ENCODE assay signal across 15 cellular contexts in the genomic region with DNA sequence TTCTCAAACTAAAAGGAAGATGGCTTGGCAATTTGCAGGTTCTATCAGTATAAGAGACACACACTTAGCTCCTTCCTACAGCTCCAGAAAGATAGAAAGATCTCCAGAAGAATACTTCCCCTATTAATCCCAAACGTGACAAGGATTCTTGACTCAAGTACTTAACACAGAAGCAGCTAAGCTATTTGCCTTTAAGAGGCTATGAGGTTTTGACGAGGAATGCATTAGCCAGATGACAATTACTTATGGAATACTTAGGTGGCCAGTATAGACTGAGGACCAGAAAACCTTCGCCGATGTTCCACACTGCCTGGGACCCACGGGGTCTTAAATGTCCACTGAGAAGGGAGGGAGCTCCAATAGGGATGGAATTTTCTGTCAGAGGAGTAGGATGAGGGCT.
A peak's percentile ranks its signal among the peaks of the same experiment; 100 is the strongest.
DNase-seq lines count a peak whose midpoint lies in the region; ATAC-seq and TF ChIP-seq lines count a peak whose summit lies in the region.
"Had no signal": no experiment of that assay in that cellular context is flagged by ENCODE, and none has a peak within 500 bp of the region (broad histone marks: within the 10 kb centered on the region; RNA-seq: fewer than 3 reads in every experiment).

No MANE protein-coding gene starts in this region.

- no peaks in the 10 kb centered on the region for H3K27me3 ChIP-seq in left lung

- no peak overlapping the region for H3K27ac ChIP-seq in left lung
- H3K27ac ChIP-seq: GM23248 had no signal

- no peaks in the 10 kb centered on the region for H3K9me3 ChIP-seq in left lung

- no peaks in the 10 kb centered on the region for H3K4me1 Mint-ChIP-seq in activated naive CD4-positive, alpha-beta T cell treated with anti-CD3 and anti-CD28 coated beads, Interleukin-2, amount 10 ng/mL, durations not matched to agents 7 days and 5 days
- no peaks in the 10 kb centered on the region for H3K4me1 Mint-ChIP-seq in activated naive CD4-positive, alpha-beta T cell treated with anti-CD3 and anti-CD28 coated beads for 36 hours (ENCODE audit: low read depth)
- no peaks in the 10 kb centered on the region for H3K4me1 Mint-ChIP-seq in activated CD4-positive, alpha-beta T cell treated with anti-CD3 and anti-CD28 coated beads, Interleukin-2, amount 10 ng/mL, durations not matched to agents 24 days and 14 days
- H3K4me1 Mint-ChIP-seq in osteocyte (ENCODE audit: unreplicated experiment): no peaks in the 10 kb centered on the region
- H3K4me1 Mint-ChIP-seq: CD4-positive, alpha-beta memory T cell had no signal

- H3K36me3 ChIP-seq in left lung: no peaks in the 10 kb centered on the region

- no peak overlapping the region for H3K4me3 Mint-ChIP-seq in activated naive CD4-positive, alpha-beta T cell treated with anti-CD3 and anti-CD28 coated beads, Interleukin-2, amount 10 ng/mL, durations not matched to agents 7 days and 5 days
- H3K4me3 Mint-ChIP-seq in activated naive CD4-positive, alpha-beta T cell treated with anti-CD3 and anti-CD28 coated beads for 36 hours: no peak overlapping the region
- H3K4me3 Mint-ChIP-seq in activated CD4-positive, alpha-beta T cell treated with anti-CD3 and anti-CD28 coated beads, Interleukin-2, amount 10 ng/mL, durations not matched to agents 24 days and 14 days: no peak overlapping the region
- no peak overlapping the region for H3K4me3 Mint-ChIP-seq in osteocyte (ENCODE audit: unreplicated experiment)
- H3K4me3 Mint-ChIP-seq: CD4-positive, alpha-beta memory T cell had no signal

- no peaks in the 10 kb centered on the region for H3K9me3 Mint-ChIP-seq in activated naive CD4-positive, alpha-beta T cell treated with anti-CD3 and anti-CD28 coated beads, Interleukin-2, amount 10 ng/mL, durations not matched to agents 7 days and 5 days
- H3K9me3 Mint-ChIP-seq in activated naive CD4-positive, alpha-beta T cell treated with anti-CD3 and anti-CD28 coated beads for 36 hours: no peaks in the 10 kb centered on the region
- no peaks in the 10 kb centered on the region for H3K9me3 Mint-ChIP-seq in activated CD4-positive, alpha-beta T cell treated with anti-CD3 and anti-CD28 coated beads, Interleukin-2, amount 10 ng/mL, durations not matched to agents 24 days and 14 days
- H3K9me3 Mint-ChIP-seq in osteocyte (ENCODE audit: unreplicated experiment): no peaks in the 10 kb centered on the region

- H3K4me3 ChIP-seq in left lung (no peak overlapping the region), retinal pigment epithelial cell (ENCODE audit: low read length) (no peak overlapping the region)
- H3K4me3 ChIP-seq: GM23248 had no signal

- no peak for DNase-seq in activated naive CD4-positive, alpha-beta T cell treated with anti-CD3 and anti-CD28 coated beads, Interleukin-2, amount 10 ng/mL, durations not matched to agents 7 days and 5 days
- DNase-seq in activated naive CD4-positive, alpha-beta T cell treated with anti-CD3 and anti-CD28 coated beads for 36 hours: no peak
- DNase-seq in left lung (no peak), retinal pigment epithelial cell (ENCODE audit: low read depth) (peak; percentile 9), osteocyte (ENCODE audit: extremely low spot score, unreplicated experiment) (no peak)
- no peak for DNase-seq in activated CD4-positive, alpha-beta T cell treated with anti-CD3 and anti-CD28 coated beads, Interleukin-2, amount 10 ng/mL, durations not matched to agents 24 days and 14 days
- DNase-seq: C1 segment of cervical spinal cord; CD4-positive, alpha-beta memory T cell; COR-L47; DND-41; GDM1; GM23248; H7; HCEC 1CT had no signal

- no peak for TF ChIP-seq CTCF in left lung (IDR thresholded peaks at IDR 0.05)
- no peak for TF ChIP-seq CTCF in retinal pigment epithelial cell (conservative IDR thresholded peaks at IDR 0.05; ENCODE audit: low read depth, low read length)
- TF ChIP-seq CTCF in osteocyte (IDR thresholded peaks at IDR 0.05): no peak

- H3K27ac Mint-ChIP-seq in activated naive CD4-positive, alpha-beta T cell treated with anti-CD3 and anti-CD28 coated beads, Interleukin-2, amount 10 ng/mL, durations not matched to agents 7 days and 5 days: peak overlapping the region; percentile 30
- no peak overlapping the region for H3K27ac Mint-ChIP-seq in activated naive CD4-positive, alpha-beta T cell treated with anti-CD3 and anti-CD28 coated beads for 36 hours
- no peak overlapping the region for H3K27ac Mint-ChIP-seq in activated CD4-positive, alpha-beta T cell treated with anti-CD3 and anti-CD28 coated beads, Interleukin-2, amount 10 ng/mL, durations not matched to agents 24 days and 14 days
- no peak overlapping the region for H3K27ac Mint-ChIP-seq in osteocyte (ENCODE audit: unreplicated experiment)
- H3K27ac Mint-ChIP-seq: CD4-positive, alpha-beta memory T cell had no signal

- no peaks in the 10 kb centered on the region for H3K27me3 Mint-ChIP-seq in activated naive CD4-positive, alpha-beta T cell treated with anti-CD3 and anti-CD28 coated beads, Interleukin-2, amount 10 ng/mL, durations not matched to agents 7 days and 5 days
- H3K27me3 Mint-ChIP-seq in activated naive CD4-positive, alpha-beta T cell treated with anti-CD3 and anti-CD28 coated beads for 36 hours (ENCODE audit: low read depth): no peaks in the 10 kb centered on the region
- H3K27me3 Mint-ChIP-seq in activated CD4-positive, alpha-beta T cell treated with anti-CD3 and anti-CD28 coated beads, Interleukin-2, amount 10 ng/mL, durations not matched to agents 24 days and 14 days: no peaks in the 10 kb centered on the region
- H3K27me3 Mint-ChIP-seq in osteocyte (ENCODE audit: unreplicated experiment): no peaks in the 10 kb centered on the region

- intact Hi-C loops in activated naive CD4-positive, alpha-beta T cell treated with anti-CD3 and anti-CD28 coated beads for 36 hours (cut with micrococcal nuclease): no loop called here
- intact Hi-C loops in left lung (cut with DNase I): no loop called here
- intact Hi-C loops in activated CD4-positive, alpha-beta T cell treated with anti-CD3 and anti-CD28 coated beads, Interleukin-2, amount 10 ng/mL, durations not matched to agents 24 days and 14 days (cut with micrococcal nuclease): no loop called here

- H3K36me3 Mint-ChIP-seq in activated naive CD4-positive, alpha-beta T cell treated with anti-CD3 and anti-CD28 coated beads, Interleukin-2, amount 10 ng/mL, durations not matched to agents 7 days and 5 days: no peaks in the 10 kb centered on the region
- no peaks in the 10 kb centered on the region for H3K36me3 Mint-ChIP-seq in activated naive CD4-positive, alpha-beta T cell treated with anti-CD3 and anti-CD28 coated beads for 36 hours (ENCODE audit: low read depth)
- H3K36me3 Mint-ChIP-seq in activated CD4-positive, alpha-beta T cell treated with anti-CD3 and anti-CD28 coated beads, Interleukin-2, amount 10 ng/mL, durations not matched to agents 24 days and 14 days (ENCODE audit: low read depth): no peaks in the 10 kb centered on the region
- H3K36me3 Mint-ChIP-seq in osteocyte (ENCODE audit: unreplicated experiment): no peaks in the 10 kb centered on the region
- H3K36me3 Mint-ChIP-seq: CD4-positive, alpha-beta memory T cell had no signal

- H3K4me1 ChIP-seq in left lung: no peaks in the 10 kb centered on the region

- CTCF ChIA-PET in activated naive CD4-positive, alpha-beta T cell treated with anti-CD3 and anti-CD28 coated beads, Interleukin-2, amount 10 ng/mL, durations not matched to agents 7 days and 5 days (lab: Charles Lee): no interaction called here
- CTCF ChIA-PET in activated naive CD4-positive, alpha-beta T cell treated with anti-CD3 and anti-CD28 coated beads for 36 hours (lab: Charles Lee): no interaction called here

- ATAC-seq in left lung (peak; percentile 67), GM18502 (IDR thresholded peaks at IDR 0.05; ENCODE audit: poor library complexity, unreplicated experiment) (no peak)
